Comparison of ENCODE assay signal across 12 cellular contexts in the genomic region with DNA sequence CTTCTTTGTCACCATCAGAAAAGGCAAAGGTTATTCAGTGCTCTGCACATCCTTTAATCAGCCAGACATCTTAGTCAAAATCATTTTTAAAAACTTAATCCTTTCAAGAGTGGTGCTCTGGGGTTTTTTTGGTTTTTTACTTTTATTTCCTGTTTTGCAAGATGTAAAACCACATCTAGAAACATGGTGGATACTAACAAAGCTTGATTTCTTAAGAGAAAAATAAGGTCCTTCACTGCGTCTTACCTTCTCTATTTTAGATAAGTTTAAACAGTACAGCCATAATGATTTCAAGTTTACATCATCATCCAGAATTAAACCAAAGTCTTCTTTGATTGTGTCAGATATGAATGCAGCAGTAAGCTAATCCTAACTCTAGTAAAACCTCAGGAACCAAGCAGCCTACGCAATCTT. TPM values are rescaled to one million over a fixed set of nuclear protein-coding genes. Genes with fewer than 3 reads are reported as not detected.
DNase-seq lines count a peak whose midpoint lies in the region; ATAC-seq and TF ChIP-seq lines count a peak whose summit lies in the region.
"Had no signal": no experiment of that assay in that cellular context is flagged by ENCODE, and none has a peak within 500 bp of the region (broad histone marks: within the 10 kb centered on the region; RNA-seq: fewer than 3 reads in every experiment).

No MANE protein-coding gene starts in this region.

- intact Hi-C loops in natural killer cell (cut with micrococcal nuclease), result loop anchor here (2.0 kb wide), 2 partner anchors 31 to 125 kb away; no protein-coding TSS in a partner anchor

- peak overlapping the region; percentile 94 to 98 (median 96) for H3K27ac Mint-ChIP-seq in CD4-positive, CD25-positive, alpha-beta regulatory T cell
- H3K27ac Mint-ChIP-seq in activated naive CD4-positive, alpha-beta T cell treated with anti-CD3 and anti-CD28 coated beads, Interleukin-2, amount 50 U/mL, for 72 hours, result peak overlapping the region; percentile 91 to 98
- peak overlapping the region; percentile 84 to 90 for H3K27ac Mint-ChIP-seq in natural killer cell
- no peak overlapping the region for H3K27ac Mint-ChIP-seq in WTC11

- H3K9me3 Mint-ChIP-seq in CD4-positive, CD25-positive, alpha-beta regulatory T cell, result peaks cover 0 to 1% (median 0%) of the 10 kb centered on the region in 7 donors
- no peaks in the 10 kb centered on the region for H3K9me3 Mint-ChIP-seq in activated naive CD4-positive, alpha-beta T cell treated with anti-CD3 and anti-CD28 coated beads, Interleukin-2, amount 50 U/mL, for 72 hours
- H3K9me3 Mint-ChIP-seq in natural killer cell, result no peaks in the 10 kb centered on the region
- no peaks in the 10 kb centered on the region for H3K9me3 Mint-ChIP-seq in WTC11

- peak overlapping the region; percentile 97 for H3K27ac ChIP-seq in CD4-positive, CD25-positive, alpha-beta regulatory T cell (ENCODE audit: insufficient read depth, low read length, poor library complexity, severe bottlenecking)
- H3K27ac ChIP-seq in KMS-11, result peak overlapping the region; percentile 67; the same call in 1 of the 2 replicates

- H3K36me3 ChIP-seq in CD4-positive, CD25-positive, alpha-beta regulatory T cell (ENCODE audit: control insufficient read depth, insufficient read depth, low read length), result no peaks in the 10 kb centered on the region
- H3K36me3 ChIP-seq in KMS-11 (ENCODE audit: insufficient read depth), result no peaks in the 10 kb centered on the region; the same call in 1 of the 2 replicates

- POLR2A ChIA-PET in WTC11 (lab: Charles Lee), result no interaction called here

- H3K27me3 Mint-ChIP-seq in CD4-positive, CD25-positive, alpha-beta regulatory T cell, result peaks cover 4% of the 10 kb centered on the region
- H3K27me3 Mint-ChIP-seq in natural killer cell (ENCODE audit: low read depth in 2 of 2) (no peaks in the 10 kb centered on the region), WTC11 (ENCODE audit: low read depth) (no peaks in the 10 kb centered on the region)

- H3K9me3 ChIP-seq in CD4-positive, CD25-positive, alpha-beta regulatory T cell (ENCODE audit: control insufficient read depth in 2 of 2, low read length in 2 of 2), result no peaks in the 10 kb centered on the region
- H3K9me3 ChIP-seq: Caco-2 had no signal

- ATAC-seq in CD4-positive, CD25-positive, alpha-beta regulatory T cell (ENCODE audit: low read depth in 2 of 2), result peak; percentile 71 to 73
- peak; percentile 39 to 40 for ATAC-seq in activated naive CD4-positive, alpha-beta T cell treated with anti-CD3 and anti-CD28 coated beads, Interleukin-2, amount 50 U/mL, for 72 hours
- ATAC-seq in natural killer cell (peak; percentile 32 to 59 (median 46)), WTC11 (no peak)

- CTCF ChIA-PET in WTC11 (lab: Charles Lee), result interaction anchor here (0.6 to 1.4 kb wide), 2 partner anchors 9 to 14 kb away, joined by 3 to 4 read pairs; no protein-coding TSS in a partner anchor

- peaks cover 91% of the 10 kb centered on the region for H4K20me1 ChIP-seq in KMS-11 (ENCODE audit: insufficient read depth)

- no peak for TF ChIP-seq CTCF in KMS-11 (conservative IDR thresholded peaks at IDR 0.05; ENCODE audit: low read depth, low read length)
- no peak for TF ChIP-seq CTCF in natural killer cell (IDR thresholded peaks at IDR 0.05)
- TF ChIP-seq CTCF in WTC11 (IDR thresholded peaks at IDR 0.05), result no peak

- H3K27me3 ChIP-seq in CD4-positive, CD25-positive, alpha-beta regulatory T cell (ENCODE audit: control insufficient read depth, insufficient read depth, low read length), result no peaks in the 10 kb centered on the region
- H3K27me3 ChIP-seq in KMS-11 (ENCODE audit: insufficient read depth, low read depth), result no peaks in the 10 kb centered on the region

- H3K4me1 ChIP-seq in CD4-positive, CD25-positive, alpha-beta regulatory T cell (ENCODE audit: control insufficient read depth, insufficient read depth, low read length, poor library complexity, severe bottlenecking), result peaks cover 98% of the 10 kb centered on the region
- peaks cover 81% of the 10 kb centered on the region for H3K4me1 ChIP-seq in KMS-11 (ENCODE audit: low read depth, poor library complexity, severe bottlenecking)

- no peak overlapping the region for H3K9ac ChIP-seq in KMS-11

- peak overlapping the region; percentile 82 for H3K4me2 ChIP-seq in KMS-11

- peaks cover 33 to 91% (median 74%) of the 10 kb centered on the region in 4 donors for H3K4me1 Mint-ChIP-seq in CD4-positive, CD25-positive, alpha-beta regulatory T cell
- H3K4me1 Mint-ChIP-seq in natural killer cell, result peaks cover 81 to 86% of the 10 kb centered on the region in 2 donors
- peaks cover 78% of the 10 kb centered on the region for H3K4me1 Mint-ChIP-seq in WTC11

- DNase-seq in CD4-positive, CD25-positive, alpha-beta regulatory T cell, result peak; percentile 14 to 84 (median 82)
- no peak for DNase-seq in activated naive CD4-positive, alpha-beta T cell treated with anti-CD3 and anti-CD28 coated beads, Interleukin-2, amount 50 U/mL, for 72 hours (ENCODE audit: low spot score in 2 of 2)
- no peak for DNase-seq in natural killer cell
- no peak for DNase-seq in GM19238 (ENCODE audit: insufficient read length, low spot score)
- DNase-seq in HK-2 (ENCODE audit: unreplicated experiment), result no peak
- no peak for DNase-seq in NCI-H1436 treated with DMSO at 0.1 percent for 48 hours (lab: John Stamatoyannopoulos, UW)
- no peak for DNase-seq in WTC11 (ENCODE audit: low spot score)
- DNase-seq: activated gamma-delta T cell treated with Interleukin-2 at 50 U/mL for 16 hours; Caco-2; NCI-H146; stimulated activated CD4-positive, alpha-beta T cell treated with anti-CD3 and anti-CD28 coated beads, Interleukin-12 subunit alpha, Interleukin-12 subunit beta, amount 100 ng/mL, for 4 hours had no signal

- H3K36me3 Mint-ChIP-seq in CD4-positive, CD25-positive, alpha-beta regulatory T cell, result peaks cover 20% of the 10 kb centered on the region
- H3K36me3 Mint-ChIP-seq in activated naive CD4-positive, alpha-beta T cell treated with anti-CD3 and anti-CD28 coated beads, Interleukin-2, amount 50 U/mL, for 72 hours, result peaks cover 8 to 34% of the 10 kb centered on the region in 2 donors
- H3K36me3 Mint-ChIP-seq in natural killer cell (no peaks in the 10 kb centered on the region), WTC11 (peaks cover 4% of the 10 kb centered on the region)

- peak overlapping the region; percentile 85 to 95 (median 90) for H3K4me3 Mint-ChIP-seq in CD4-positive, CD25-positive, alpha-beta regulatory T cell
- H3K4me3 Mint-ChIP-seq in natural killer cell (peak overlapping the region; percentile 90), WTC11 (no peak overlapping the region)

- H3K79me2 ChIP-seq in KMS-11 (ENCODE audit: insufficient read depth, low read depth), result peaks cover 100% of the 10 kb centered on the region

- peak overlapping the region; percentile 94 for H3K4me3 ChIP-seq in CD4-positive, CD25-positive, alpha-beta regulatory T cell (ENCODE audit: low read depth, low read length)
- no peak overlapping the region for H3K4me3 ChIP-seq in KMS-11 (IDR thresholded peaks at IDR 0.05; ENCODE audit: insufficient read depth, low read depth, low read length)

- no peak overlapping the region for H2AFZ ChIP-seq in KMS-11 (ENCODE audit: low read depth)

TF ChIP-seq in WTC11, 78 proteins besides CTCF, POLR2A, EP300 and RAD21 (continues in another document):
- TF ChIP-seq ESRRA (CRISPR knock-in tag; IDR thresholded peaks at IDR 0.05; ENCODE audit: borderline replicate concordance), result no peak
- TF ChIP-seq GABPB1 (CRISPR knock-in tag; IDR thresholded peaks at IDR 0.05), result no peak
- TF ChIP-seq HMGA2 (CRISPR knock-in tag; IDR thresholded peaks at IDR 0.05), result no peak
- TF ChIP-seq, protein P1, sequence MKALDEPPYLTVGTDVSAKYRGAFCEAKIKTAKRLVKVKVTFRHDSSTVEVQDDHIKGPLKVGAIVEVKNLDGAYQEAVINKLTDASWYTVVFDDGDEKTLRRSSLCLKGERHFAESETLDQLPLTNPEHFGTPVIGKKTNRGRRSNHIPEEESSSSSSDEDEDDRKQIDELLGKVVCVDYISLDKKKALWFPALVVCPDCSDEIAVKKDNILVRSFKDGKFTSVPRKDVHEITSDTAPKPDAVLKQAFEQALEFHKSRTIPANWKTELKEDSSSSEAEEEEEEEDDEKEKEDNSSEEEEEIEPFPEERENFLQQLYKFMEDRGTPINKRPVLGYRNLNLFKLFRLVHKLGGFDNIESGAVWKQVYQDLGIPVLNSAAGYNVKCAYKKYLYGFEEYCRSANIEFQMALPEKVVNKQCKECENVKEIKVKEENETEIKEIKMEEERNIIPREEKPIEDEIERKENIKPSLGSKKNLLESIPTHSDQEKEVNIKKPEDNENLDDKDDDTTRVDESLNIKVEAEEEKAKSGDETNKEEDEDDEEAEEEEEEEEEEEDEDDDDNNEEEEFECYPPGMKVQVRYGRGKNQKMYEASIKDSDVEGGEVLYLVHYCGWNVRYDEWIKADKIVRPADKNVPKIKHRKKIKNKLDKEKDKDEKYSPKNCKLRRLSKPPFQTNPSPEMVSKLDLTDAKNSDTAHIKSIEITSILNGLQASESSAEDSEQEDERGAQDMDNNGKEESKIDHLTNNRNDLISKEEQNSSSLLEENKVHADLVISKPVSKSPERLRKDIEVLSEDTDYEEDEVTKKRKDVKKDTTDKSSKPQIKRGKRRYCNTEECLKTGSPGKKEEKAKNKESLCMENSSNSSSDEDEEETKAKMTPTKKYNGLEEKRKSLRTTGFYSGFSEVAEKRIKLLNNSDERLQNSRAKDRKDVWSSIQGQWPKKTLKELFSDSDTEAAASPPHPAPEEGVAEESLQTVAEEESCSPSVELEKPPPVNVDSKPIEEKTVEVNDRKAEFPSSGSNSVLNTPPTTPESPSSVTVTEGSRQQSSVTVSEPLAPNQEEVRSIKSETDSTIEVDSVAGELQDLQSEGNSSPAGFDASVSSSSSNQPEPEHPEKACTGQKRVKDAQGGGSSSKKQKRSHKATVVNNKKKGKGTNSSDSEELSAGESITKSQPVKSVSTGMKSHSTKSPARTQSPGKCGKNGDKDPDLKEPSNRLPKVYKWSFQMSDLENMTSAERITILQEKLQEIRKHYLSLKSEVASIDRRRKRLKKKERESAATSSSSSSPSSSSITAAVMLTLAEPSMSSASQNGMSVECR (CRISPR knock-in tag; IDR thresholded peaks at IDR 0.05; ENCODE audit: borderline replicate concordance), result no peak

RNA-seq across cellular contexts. Expression of a gene that starts 6.3 kb away (rescaled TPM):
- 323 TPM for total RNA-seq in CD4-positive, CD25-positive, alpha-beta regulatory T cell
- 10 to 100 TPM in 3 of 4 donors, 1 to 10 TPM in 1; 8.7 to 19.4 (median 14.3) TPM for polyA plus RNA-seq in CD4-positive, CD25-positive, alpha-beta regulatory T cell
- total RNA-seq in activated naive CD4-positive, alpha-beta T cell treated with anti-CD3 and anti-CD28 coated beads, Interleukin-2, amount 50 U/mL, for 72 hours, result 100 to 1,000 TPM; 130 to 165 TPM
- total RNA-seq in natural killer cell (100 to 1,000 TPM; 230 to 299 (median 287) TPM), WTC11 (2021) (142 to 184 TPM (median 146 TPM) in 3 replicates)

RNA-seq across cellular contexts. Expression of a gene that starts 24.1 kb away (rescaled TPM):
- 184 TPM for total RNA-seq in CD4-positive, CD25-positive, alpha-beta regulatory T cell
- polyA plus RNA-seq in CD4-positive, CD25-positive, alpha-beta regulatory T cell, result 10 to 100 TPM; 34.4 to 41.4 (median 38.1) TPM
- total RNA-seq in activated naive CD4-positive, alpha-beta T cell treated with anti-CD3 and anti-CD28 coated beads, Interleukin-2, amount 50 U/mL, for 72 hours, result 100 to 1,000 TPM in 1 of 2 donors, 10 to 100 TPM in 1; 97.7 to 114 TPM
- 100 to 1,000 TPM; 142 to 195 (median 180) TPM for total RNA-seq in natural killer cell
- 132 to 141 TPM (median 133 TPM) in 3 replicates for total RNA-seq in WTC11 (2021)

Comparison
In these comparisons a context has a peak if more than half of its experiments do, and no peak if none do; other contexts are left out.
1. DNase-seq: peak in CD4-positive, CD25-positive, alpha-beta regulatory T cell (3 of 3); none in activated naive CD4-positive, alpha-beta T cell treated with anti-CD3 and anti-CD28 coated beads, Interleukin-2, amount 50 U/mL, for 72 hours (0 of 2), natural killer cell (single experiment), GM19238 (single experiment), HK-2 (single experiment), NCI-H1436 treated with DMSO at 0.1 percent for 48 hours (single experiment) and WTC11 (single experiment).